ENCODE assay signal across 30 cellular contexts in genomic region chr7:43562383-43562782, GRCh38.
"Had no signal": no experiment of that assay in that cellular context is flagged by ENCODE, and none has a peak within 500 bp of the region (broad histone marks: within the 10 kb centered on the region; RNA-seq: fewer than 3 reads in every experiment).

No MANE protein-coding gene starts in this region.

- H3K9me3 Mint-ChIP-seq: naive B cell; naive thymus-derived CD8-positive, alpha-beta T cell; natural killer cell treated with Interleukin-12 subunit alpha and Interleukin-12 subunit beta and Interleukin-15 and Interleukin-18, amount 100 ng/mL, for 72 hours; neural progenitor cell; stimulated activated effector memory CD8-positive, alpha-beta T cell treated with anti-CD3 and anti-CD28 coated beads, Interleukin-12 subunit alpha, Interleukin-12 subunit beta, amount 100 ng/mL, for 72 hours; stimulated activated naive B cell treated with anti-CD40 and anti-IgM and Interleukin-4, amounts not matched to agents 10 μg/mL and 1 μg/mL and 100 μg/mL, for 72 hours; stimulated activated naive CD8-positive, alpha-beta T cell treated with anti-CD3 and anti-CD28 coated beads, Interleukin-15, Interleukin-2, amounts not matched to agents 100 ng/mL and 50 ng/mL, for 24 hours; type B pancreatic cell had no signal

- H3K79me2 ChIP-seq: parathyroid adenoma had no signal

- H3K4me2 ChIP-seq: neural progenitor cell, smooth muscle cell had no signal

- H3K4me1 Mint-ChIP-seq: naive B cell; naive thymus-derived CD8-positive, alpha-beta T cell; neural progenitor cell; stimulated activated effector memory CD8-positive, alpha-beta T cell treated with anti-CD3 and anti-CD28 coated beads, Interleukin-12 subunit alpha, Interleukin-12 subunit beta, amount 100 ng/mL, for 72 hours; stimulated activated naive B cell treated with anti-CD40 and anti-IgM and Interleukin-4, amounts not matched to agents 10 μg/mL and 1 μg/mL and 100 μg/mL, for 72 hours had no signal

- DNase-seq: naive B cell; naive thymus-derived CD8-positive, alpha-beta T cell; occipital lobe; ovary; posterior cingulate gyrus; psoas muscle; right cardiac atrium; right lobe of liver; sigmoid colon; spleen; stimulated activated CD4-positive, alpha-beta T cell treated with anti-CD3 and anti-CD28 coated beads, Interleukin-12 subunit alpha, Interleukin-12 subunit beta, amount 100 ng/mL, for 4 hours; stimulated activated CD4-positive, alpha-beta T cell treated with anti-CD3 and anti-CD28 coated beads, Interleukin-1b, Interleukin-23, amount 100 ng/mL, for 48 hours; stimulated activated CD4-positive, alpha-beta T cell treated with anti-CD3 and anti-CD28 coated beads, Interleukin-4, amount 100 ng/mL, for 24 hours; stimulated activated naive B cell treated with anti-CD40 and anti-IgM and Interleukin-4, amounts not matched to agents 10 μg/mL and 1 μg/mL and 100 μg/mL, for 72 hours; stimulated activated naive CD4-positive, alpha-beta T cell treated with Interleukin-2 at 50 U/mL for 16 hours; stomach; thyroid gland; upper lobe of right lung; uterus had no signal

- H3K27me3 ChIP-seq: neural progenitor cell, ovary, right lobe of liver, sigmoid colon, stomach, thyroid gland, tibial nerve, uterus had no signal

- H3K27ac Mint-ChIP-seq: naive B cell; naive thymus-derived CD8-positive, alpha-beta T cell; natural killer cell treated with Interleukin-12 subunit alpha and Interleukin-12 subunit beta and Interleukin-15 and Interleukin-18, amount 100 ng/mL, for 72 hours; neural progenitor cell; progenitor cell of endocrine pancreas; stimulated activated effector memory CD8-positive, alpha-beta T cell treated with anti-CD3 and anti-CD28 coated beads, Interleukin-12 subunit alpha, Interleukin-12 subunit beta, amount 100 ng/mL, for 72 hours; stimulated activated naive B cell treated with anti-CD40 and anti-IgM and Interleukin-4, amounts not matched to agents 10 μg/mL and 1 μg/mL and 100 μg/mL, for 72 hours; stimulated activated naive CD8-positive, alpha-beta T cell treated with anti-CD3 and anti-CD28 coated beads, Interleukin-15, Interleukin-2, amounts not matched to agents 100 ng/mL and 50 ng/mL, for 24 hours; type B pancreatic cell had no signal

- H3K4me3 Mint-ChIP-seq: naive B cell; naive thymus-derived CD8-positive, alpha-beta T cell; natural killer cell treated with Interleukin-12 subunit alpha and Interleukin-12 subunit beta and Interleukin-15 and Interleukin-18, amount 100 ng/mL, for 72 hours; neural progenitor cell; stimulated activated effector memory CD8-positive, alpha-beta T cell treated with anti-CD3 and anti-CD28 coated beads, Interleukin-12 subunit alpha, Interleukin-12 subunit beta, amount 100 ng/mL, for 72 hours; stimulated activated naive B cell treated with anti-CD40 and anti-IgM and Interleukin-4, amounts not matched to agents 10 μg/mL and 1 μg/mL and 100 μg/mL, for 72 hours; stimulated activated naive CD8-positive, alpha-beta T cell treated with anti-CD3 and anti-CD28 coated beads, Interleukin-15, Interleukin-2, amounts not matched to agents 100 ng/mL and 50 ng/mL, for 24 hours; type B pancreatic cell had no signal

- H3K4me1 ChIP-seq: neural progenitor cell, parathyroid adenoma, psoas muscle, sigmoid colon, spleen, stomach, thyroid gland, tibial nerve, upper lobe of right lung, uterus had no signal

- H2AFZ ChIP-seq: neural progenitor cell, parathyroid adenoma had no signal

- H3K36me3 Mint-ChIP-seq: natural killer cell treated with Interleukin-12 subunit alpha and Interleukin-12 subunit beta and Interleukin-15 and Interleukin-18, amount 100 ng/mL, for 72 hours; neural progenitor cell; stimulated activated effector memory CD8-positive, alpha-beta T cell treated with anti-CD3 and anti-CD28 coated beads, Interleukin-12 subunit alpha, Interleukin-12 subunit beta, amount 100 ng/mL, for 72 hours; stimulated activated naive B cell treated with anti-CD40 and anti-IgM and Interleukin-4, amounts not matched to agents 10 μg/mL and 1 μg/mL and 100 μg/mL, for 72 hours; type B pancreatic cell had no signal

- H3K9ac ChIP-seq: neural progenitor cell, parathyroid adenoma had no signal

- H3K9me3 ChIP-seq: ovary, psoas muscle, right lobe of liver, sigmoid colon, spleen, stomach, thoracic aorta, thyroid gland, tibial nerve, upper lobe of right lung, uterus had no signal

- H3K27ac ChIP-seq: neural progenitor cell, ovary, parathyroid adenoma, psoas muscle, right lobe of liver, sigmoid colon, skin epidermis, spleen, stomach, thoracic aorta, thyroid gland, tibial nerve, upper lobe of right lung, uterus had no signal

- H3K4me3 ChIP-seq: neural progenitor cell, ovary, psoas muscle, right lobe of liver, sigmoid colon, skin epidermis, smooth muscle cell, spleen, stomach, thoracic aorta, thyroid gland, tibial nerve, upper lobe of right lung, uterus had no signal

- H3K36me3 ChIP-seq: neural progenitor cell, ovary, right lobe of liver, sigmoid colon, spleen, stomach, thoracic aorta, thyroid gland, tibial nerve, upper lobe of right lung, uterus had no signal
